ENCODE assay signal across 9 cellular contexts in the genomic region with DNA sequence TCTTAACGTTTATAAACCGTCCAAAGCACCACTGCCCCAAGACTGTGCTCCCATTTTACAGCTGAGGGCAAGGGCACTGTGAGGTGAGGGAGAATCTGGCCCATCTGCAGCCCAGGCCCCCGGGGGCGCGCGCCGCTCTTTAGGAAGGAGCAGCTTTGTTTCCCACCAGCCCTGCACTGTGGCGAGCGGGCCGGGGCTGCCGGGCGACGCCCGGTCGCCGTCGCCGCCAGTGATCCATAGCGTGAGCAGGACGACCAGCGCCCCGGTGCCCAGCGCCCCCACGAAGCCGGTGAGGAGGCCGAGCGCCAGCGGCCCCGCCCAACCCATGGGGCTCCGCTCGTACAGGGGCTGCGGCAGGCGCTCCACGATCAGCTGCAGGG. TPM values are rescaled to one million over a fixed set of nuclear protein-coding genes. Genes with fewer than 3 reads are reported as not detected.
DNase-seq lines count a peak whose midpoint lies in the region; ATAC-seq and TF ChIP-seq lines count a peak whose summit lies in the region.
"Had no signal": no experiment of that assay in that cellular context is flagged by ENCODE, and none has a peak within 500 bp of the region (broad histone marks: within the 10 kb centered on the region; RNA-seq: fewer than 3 reads in every experiment).

No MANE protein-coding gene starts in this region.

- H3K27me3 ChIP-seq in BLaER1 (peaks cover 29% of the 10 kb centered on the region), Peyer's patch (no peaks in the 10 kb centered on the region), parathyroid adenoma (ENCODE audit: control insufficient read depth, insufficient read depth, low read length) (no peaks in the 10 kb centered on the region)

- H3K4me3 ChIP-seq in BLaER1 (peak overlapping the region; percentile 70), Peyer's patch (peak overlapping the region; percentile 55 to 85 (median 65)), foreskin fibroblast (ENCODE audit: low read depth in 1 of 2, low read length in 2 of 2) (peak overlapping the region; percentile 35 to 37), parathyroid adenoma (ENCODE audit: low read depth, low read length) (peak overlapping the region; percentile 31)

- TF ChIP-seq POLR2A in Peyer's patch (IDR thresholded peaks at IDR 0.05): no peak

- H3K36me3 ChIP-seq in BLaER1: no peaks in the 10 kb centered on the region
- H3K36me3 ChIP-seq in Peyer's patch: no peaks in the 10 kb centered on the region
- H3K36me3 ChIP-seq in parathyroid adenoma (ENCODE audit: control insufficient read depth, insufficient read depth, low read length): no peaks in the 10 kb centered on the region

- peak overlapping the region; percentile 85 for H2AFZ ChIP-seq in parathyroid adenoma

- H3K27ac ChIP-seq in BLaER1 (peak overlapping the region; percentile 80), Peyer's patch (peak overlapping the region in 3 of 4 donors; percentile 72 to 91 (median 88)), parathyroid adenoma (no peak overlapping the region)

- ATAC-seq in activated CD4-positive, CD25-positive, alpha-beta regulatory T cell treated with anti-CD3 and anti-CD28 coated beads, Interleukin-2, amount 50 U/mL, for 24 hours: no peak
- ATAC-seq in GM21529 (IDR thresholded peaks at IDR 0.05; ENCODE audit: unreplicated experiment): no peak

- H3K4me1 ChIP-seq in BLaER1 (peaks cover 21% of the 10 kb centered on the region; the same call in 1 of the 2 replicates), Peyer's patch (peaks cover 0 to 6% (median 1%) of the 10 kb centered on the region in 4 donors), parathyroid adenoma (peaks cover 2% of the 10 kb centered on the region)

- H3K79me2 ChIP-seq in parathyroid adenoma: no peaks in the 10 kb centered on the region

- peak overlapping the region; percentile 93 for H3K4me2 ChIP-seq in BLaER1
- peak overlapping the region; percentile 73 for H3K4me2 ChIP-seq in parathyroid adenoma (ENCODE audit: low read length)

- TF ChIP-seq CTCF in Peyer's patch (IDR thresholded peaks at IDR 0.05): no peak
- no peak for TF ChIP-seq CTCF in foreskin fibroblast (IDR thresholded peaks at IDR 0.05; ENCODE audit: low read depth, low read length)
- TF ChIP-seq CTCF in parathyroid adenoma (IDR thresholded peaks at IDR 0.05): no peak

- H3K9ac ChIP-seq in BLaER1 (peak overlapping the region; percentile 74), parathyroid adenoma (no peak overlapping the region)

- no peaks in the 10 kb centered on the region for H4K20me1 ChIP-seq in BLaER1

- DNase-seq in Peyer's patch: no peak
- DNase-seq in foreskin fibroblast: no peak
- DNase-seq in NCI-H510A treated with DMSO at 0.1 percent for 48 hours (lab: John Stamatoyannopoulos, UW): no peak
- DNase-seq in NCI-H2227 (lab: John Stamatoyannopoulos, UW; ENCODE audit: unreplicated experiment): no peak
- DNase-seq: NCI-H2029 treated with DMSO at 0.1 percent for 48 hours had no signal

- H3K9me3 ChIP-seq in BLaER1: no peaks in the 10 kb centered on the region
- no peaks in the 10 kb centered on the region for H3K9me3 ChIP-seq in Peyer's patch
- H3K9me3 ChIP-seq in parathyroid adenoma (ENCODE audit: control insufficient read depth, low read length): no peaks in the 10 kb centered on the region

RNA-seq across cellular contexts. Expression of gene FIGNL2, which starts 34.6 kb away (rescaled TPM):
- total RNA-seq in Peyer's patch: under 1 TPM in 1 of 4 donors, not detected in 3; 0.19 TPM
